Comparison of ENCODE assay signal across 8 cellular contexts in the genomic region with DNA sequence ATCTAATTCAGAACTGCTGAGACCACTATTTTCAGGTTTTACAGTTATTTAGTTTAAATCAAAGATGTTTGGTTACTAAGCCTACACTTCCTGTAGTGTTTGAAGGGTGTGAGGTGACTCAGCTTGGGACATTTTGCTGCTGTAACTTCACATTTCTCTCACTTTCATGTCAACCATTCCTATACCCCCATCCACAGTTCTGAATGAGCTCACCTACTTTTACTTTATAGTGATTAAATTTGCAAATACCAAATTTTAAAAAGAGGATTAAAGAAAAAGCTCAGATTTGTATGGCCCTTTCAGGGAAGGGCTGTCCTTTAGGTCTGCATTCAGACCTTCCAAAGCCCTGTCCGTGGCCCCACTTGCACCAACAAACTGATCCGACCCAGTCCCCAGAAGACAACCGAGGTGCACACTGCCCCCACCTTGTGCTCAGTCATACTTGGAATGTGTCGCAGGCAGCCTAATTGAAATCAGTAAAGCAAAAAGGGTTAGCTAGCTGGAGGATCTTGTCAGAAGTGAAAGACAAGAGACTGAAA.
A peak's percentile ranks its signal among the peaks of the same experiment; 100 is the strongest.
DNase-seq lines count a peak whose midpoint lies in the region; ATAC-seq, FAIRE-seq and TF ChIP-seq lines count a peak whose summit lies in the region.

No MANE protein-coding gene starts in this region.

- TF ChIP-seq CTCF in nephron progenitor cell (IDR thresholded peaks at IDR 0.05), result no peak

- peaks cover 4 to 14% (median 7%) of the 10 kb centered on the region in 4 donors for H3K4me1 Mint-ChIP-seq in naive thymus-derived CD8-positive, alpha-beta T cell
- peaks cover 30% of the 10 kb centered on the region for H3K4me1 Mint-ChIP-seq in nephron progenitor cell

- no peaks in the 10 kb centered on the region for H3K9me3 Mint-ChIP-seq in naive thymus-derived CD8-positive, alpha-beta T cell
- no peaks in the 10 kb centered on the region for H3K9me3 Mint-ChIP-seq in nephron progenitor cell

- peak; percentile 87 for ATAC-seq in HG03066 (IDR thresholded peaks at IDR 0.05; ENCODE audit: low read depth, unreplicated experiment)
- ATAC-seq in naive thymus-derived CD8-positive, alpha-beta T cell, result peak; percentile 78 to 85

- no peaks in the 10 kb centered on the region for H3K9me3 ChIP-seq in small intestine (ENCODE audit: control insufficient read depth, low read depth)

- FAIRE-seq in small intestine (lab: Jason Lieb, UNC), result no peak

- H3K4me3 ChIP-seq in small intestine (ENCODE audit: low read depth in 1 of 2, low read length in 2 of 2), result no peak overlapping the region

- peak overlapping the region in 2 of 10 donors; percentile 2 to 31 for H3K4me3 Mint-ChIP-seq in naive thymus-derived CD8-positive, alpha-beta T cell
- no peak overlapping the region for H3K4me3 Mint-ChIP-seq in nephron progenitor cell

- no peaks in the 10 kb centered on the region for H3K36me3 Mint-ChIP-seq in naive thymus-derived CD8-positive, alpha-beta T cell
- peaks cover 3% of the 10 kb centered on the region for H3K36me3 Mint-ChIP-seq in nephron progenitor cell (ENCODE audit: low read depth)

- no peaks in the 10 kb centered on the region for H3K4me1 ChIP-seq in small intestine (ENCODE audit: control insufficient read depth in 2 of 2, insufficient read depth in 1 of 2, low read depth in 1 of 2, low read length in 1 of 2)

- H3K27me3 ChIP-seq in small intestine (ENCODE audit: control insufficient read depth in 2 of 2, insufficient read depth in 2 of 2, low read length in 2 of 2), result no peaks in the 10 kb centered on the region

- peak overlapping the region in 3 of 10 donors; percentile 5 to 32 (median 22) for H3K27ac Mint-ChIP-seq in naive thymus-derived CD8-positive, alpha-beta T cell
- no peak overlapping the region for H3K27ac Mint-ChIP-seq in nephron progenitor cell

- H3K27me3 Mint-ChIP-seq in naive thymus-derived CD8-positive, alpha-beta T cell, result peaks cover 0 to 5% (median 3%) of the 10 kb centered on the region in 5 donors
- no peaks in the 10 kb centered on the region for H3K27me3 Mint-ChIP-seq in nephron progenitor cell (ENCODE audit: low read depth, poor library complexity)

- POLR2A ChIA-PET in naive thymus-derived CD8-positive, alpha-beta T cell (lab: Charles Lee), result interaction anchor here (1.9 kb wide), 1 partner anchor 38 kb away, joined by 5 read pairs; no protein-coding TSS in a partner anchor

- WGBS in small intestine, 3 donors, result 63 to 81% (median 79%) methylated on average over 4 of the region's 4 CpGs

- H3K27ac ChIP-seq in small intestine (ENCODE audit: low read depth in 1 of 2, low read length in 1 of 2), result no peak overlapping the region

- peak; percentile 31 for DNase-seq in stimulated activated naive CD4-positive, alpha-beta T cell treated with Interleukin-2 at 50 U/mL for 16 hours (lab: John Stamatoyannopoulos, UW)
- no peak for DNase-seq in stimulated activated naive CD4-positive, alpha-beta T cell (lab: John Stamatoyannopoulos, UW)
- DNase-seq in activated CD4-positive, alpha-beta T cell treated with anti-CD3 and anti-CD28 coated beads, Interleukin-2, amount 50 U/mL, for 48 hours, result peak; percentile 40 to 58
- DNase-seq in naive thymus-derived CD8-positive, alpha-beta T cell, result peak in 2 of 10 donors; percentile 13 to 16
- DNase-seq in nephron progenitor cell (no peak), iPS-NIHi11 (ENCODE audit: low spot score) (no peak), small intestine (no peak)

- H3K36me3 ChIP-seq in small intestine (ENCODE audit: control insufficient read depth in 2 of 2, insufficient read depth in 2 of 2, low read length in 2 of 2), result no peaks in the 10 kb centered on the region

Comparison
In these comparisons a context has a peak if more than half of its experiments do, and no peak if none do; other contexts are left out.
1. DNase-seq: peak in stimulated activated naive CD4-positive, alpha-beta T cell treated with Interleukin-2 at 50 U/mL for 16 hours (single experiment) and activated CD4-positive, alpha-beta T cell treated with anti-CD3 and anti-CD28 coated beads, Interleukin-2, amount 50 U/mL, for 48 hours (2 of 2); none in stimulated activated naive CD4-positive, alpha-beta T cell (0 of 6), nephron progenitor cell (single experiment), iPS-NIHi11 (single experiment) and small intestine (single experiment).